ENCODE assay signal across 8 cellular contexts in genomic region chr7:3302681-3303320, GRCh38. TPM values are rescaled to one million over a fixed set of nuclear protein-coding genes. Genes with fewer than 3 reads are reported as not detected.
DNase-seq lines count a peak whose midpoint lies in the region; ATAC-seq and TF ChIP-seq lines count a peak whose summit lies in the region.

No MANE protein-coding gene starts in this region.

- peaks cover 39% of the 10 kb centered on the region for H3K27me3 Mint-ChIP-seq in activated CD4-positive, alpha-beta T cell treated with anti-CD3 and anti-CD28 coated beads, Interleukin-2, amount 10 ng/mL, durations not matched to agents 7 days and 5 days
- H3K27me3 Mint-ChIP-seq in activated T-helper 17 cell treated with anti-CD3 and anti-CD28 coated beads, Interleukin-2, amount 50 U/mL, for 72 hours = peaks cover 30% of the 10 kb centered on the region

- CTCF ChIA-PET in activated CD4-positive, alpha-beta T cell treated with anti-CD3 and anti-CD28 coated beads, Interleukin-2, amount 10 ng/mL, durations not matched to agents 7 days and 5 days (lab: Charles Lee) = interaction anchor here (0.6 kb wide), 2 partner anchors 300 to 602 kb away, joined by 3 read pairs; no protein-coding TSS in a partner anchor

- H3K27me3 ChIP-seq in lower lobe of right lung (ENCODE audit: low read depth) (peaks cover 7% of the 10 kb centered on the region), colonic mucosa (peaks cover 10% of the 10 kb centered on the region)

- H3K9me3 Mint-ChIP-seq in activated CD4-positive, alpha-beta T cell treated with anti-CD3 and anti-CD28 coated beads, Interleukin-2, amount 10 ng/mL, durations not matched to agents 7 days and 5 days = no peaks in the 10 kb centered on the region
- no peaks in the 10 kb centered on the region for H3K9me3 Mint-ChIP-seq in activated T-helper 17 cell treated with anti-CD3 and anti-CD28 coated beads, Interleukin-2, amount 50 U/mL, for 72 hours

- intact Hi-C loops in lower lobe of right lung (cut with DNase I) (no loop called here), colonic mucosa (cut with DNase I) (loop anchor here (5.0 kb wide), 1 partner anchor 594 kb away; no protein-coding TSS in a partner anchor)

- H3K9me3 ChIP-seq in lower lobe of right lung = no peaks in the 10 kb centered on the region
- H3K9me3 ChIP-seq in colonic mucosa = no peaks in the 10 kb centered on the region

- DNase-seq in activated CD4-positive, alpha-beta T cell treated with anti-CD3 and anti-CD28 coated beads, Interleukin-2, amount 10 ng/mL, durations not matched to agents 7 days and 5 days = no peak
- DNase-seq in activated CD4-positive, alpha-beta T cell treated with anti-CD3 and anti-CD28 coated beads, Interleukin-2, amount 50 U/mL, for 1 hour = no peak
- DNase-seq in lower lobe of right lung (no peak), superior temporal gyrus (ENCODE audit: extremely low spot score) (peak; percentile 30), colonic mucosa (no peak), GM03348 (ENCODE audit: low spot score) (no peak)

- no peak for ATAC-seq in activated T-helper 17 cell treated with anti-CD3 and anti-CD28 coated beads, Interleukin-2, amount 50 U/mL, for 72 hours (replicated peaks)
- ATAC-seq in lower lobe of right lung (no peak), HG03520 (IDR thresholded peaks at IDR 0.05; ENCODE audit: unreplicated experiment) (no peak)

- peaks cover 10% of the 10 kb centered on the region for H3K4me1 Mint-ChIP-seq in activated CD4-positive, alpha-beta T cell treated with anti-CD3 and anti-CD28 coated beads, Interleukin-2, amount 10 ng/mL, durations not matched to agents 7 days and 5 days
- no peaks in the 10 kb centered on the region for H3K4me1 Mint-ChIP-seq in activated T-helper 17 cell treated with anti-CD3 and anti-CD28 coated beads, Interleukin-2, amount 50 U/mL, for 72 hours

- no peak overlapping the region for H3K27ac Mint-ChIP-seq in activated CD4-positive, alpha-beta T cell treated with anti-CD3 and anti-CD28 coated beads, Interleukin-2, amount 10 ng/mL, durations not matched to agents 7 days and 5 days
- H3K27ac Mint-ChIP-seq in activated T-helper 17 cell treated with anti-CD3 and anti-CD28 coated beads, Interleukin-2, amount 50 U/mL, for 72 hours = no peak overlapping the region

- H3K4me3 Mint-ChIP-seq in activated CD4-positive, alpha-beta T cell treated with anti-CD3 and anti-CD28 coated beads, Interleukin-2, amount 10 ng/mL, durations not matched to agents 7 days and 5 days = peak overlapping the region; percentile 19
- peak overlapping the region; percentile 66 for H3K4me3 Mint-ChIP-seq in activated T-helper 17 cell treated with anti-CD3 and anti-CD28 coated beads, Interleukin-2, amount 50 U/mL, for 72 hours

- H3K27ac ChIP-seq in lower lobe of right lung (no peak overlapping the region), colonic mucosa (no peak overlapping the region)

- no peak overlapping the region for H3K9ac ChIP-seq in colonic mucosa (ENCODE audit: low read depth in 2 of 2, low read length in 2 of 2)

- no peaks in the 10 kb centered on the region for H3K36me3 Mint-ChIP-seq in activated CD4-positive, alpha-beta T cell treated with anti-CD3 and anti-CD28 coated beads, Interleukin-2, amount 10 ng/mL, durations not matched to agents 7 days and 5 days (ENCODE audit: low read depth)
- no peaks in the 10 kb centered on the region for H3K36me3 Mint-ChIP-seq in activated T-helper 17 cell treated with anti-CD3 and anti-CD28 coated beads, Interleukin-2, amount 50 U/mL, for 72 hours (ENCODE audit: low read depth)

- POLR2A ChIA-PET in activated CD4-positive, alpha-beta T cell treated with anti-CD3 and anti-CD28 coated beads, Interleukin-2, amount 10 ng/mL, durations not matched to agents 7 days and 5 days (lab: Charles Lee) = no interaction called here

- TF ChIP-seq CTCF in lower lobe of right lung (IDR thresholded peaks at IDR 0.05) (no peak), colonic mucosa (IDR thresholded peaks at IDR 0.05) (no peak)

- H3K36me3 ChIP-seq in lower lobe of right lung = no peaks in the 10 kb centered on the region
- H3K36me3 ChIP-seq in colonic mucosa = no peaks in the 10 kb centered on the region

- H3K4me1 ChIP-seq in lower lobe of right lung = peaks cover 12% of the 10 kb centered on the region
- H3K4me1 ChIP-seq in colonic mucosa = peaks cover 3% of the 10 kb centered on the region

- H3K4me3 ChIP-seq in lower lobe of right lung = peak overlapping the region; percentile 61
- H3K4me3 ChIP-seq in colonic mucosa = no peak overlapping the region

RNA-seq across cellular contexts. Expression of gene SDK1, which starts 1.7 kb away (rescaled TPM):
- under 1 TPM; 0.10 to 0.17 TPM for total RNA-seq in activated CD4-positive, alpha-beta T cell treated with anti-CD3 and anti-CD28 coated beads, Interleukin-2, amount 10 ng/mL, durations not matched to agents 7 days and 5 days
- 1 to 10 TPM in 1 of 2 donors, under 1 TPM in 1; 0.06 to 1.1 TPM for total RNA-seq in activated T-helper 17 cell treated with anti-CD3 and anti-CD28 coated beads, Interleukin-2, amount 50 U/mL, for 72 hours
- total RNA-seq in lower lobe of right lung (10.0 TPM), colonic mucosa (1 to 10 TPM; 1.3 to 2.6 TPM)
